In the genomic region with DNA sequence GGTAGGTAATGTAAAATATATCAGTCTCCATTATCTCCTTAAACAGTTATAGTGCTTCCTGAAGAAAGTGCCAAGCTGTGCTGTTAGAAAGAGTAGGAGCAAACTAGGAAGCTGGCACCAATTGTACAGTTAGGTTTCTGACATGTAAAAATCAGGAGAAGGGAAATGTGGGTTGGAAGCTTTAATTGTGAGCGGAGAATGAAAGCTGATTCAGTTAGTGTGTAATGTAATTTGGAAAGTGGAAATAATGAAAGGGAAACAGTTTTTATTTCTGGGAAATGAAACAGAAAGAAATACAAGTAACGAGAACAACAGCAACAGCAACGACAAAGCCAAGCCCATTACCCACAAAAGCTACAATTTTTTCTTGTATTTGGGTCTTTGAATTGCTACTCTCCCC, we compare ENCODE assay signal across 14 cellular contexts. TPM values are rescaled to one million over a fixed set of nuclear protein-coding genes. Genes with fewer than 3 reads are reported as not detected.
A peak's percentile ranks its signal among the peaks of the same experiment; 100 is the strongest.
DNase-seq lines count a peak whose midpoint lies in the region; ATAC-seq and TF ChIP-seq lines count a peak whose summit lies in the region.
"Had no signal": no experiment of that assay in that cellular context is flagged by ENCODE, and none has a peak within 500 bp of the region (broad histone marks: within the 10 kb centered on the region; RNA-seq: fewer than 3 reads in every experiment).

No MANE protein-coding gene starts in this region.

- H3K4me3 ChIP-seq in CD8-positive, alpha-beta memory T cell (ENCODE audit: low read length): no peak overlapping the region
- no peak overlapping the region for H3K4me3 ChIP-seq in neural progenitor cell
- H3K4me3 ChIP-seq: right atrium auricular region had no signal

- no peaks in the 10 kb centered on the region for H3K9me3 Mint-ChIP-seq in CD8-positive, alpha-beta memory T cell
- no peaks in the 10 kb centered on the region for H3K9me3 Mint-ChIP-seq in activated T-helper 2 cell treated with anti-CD3 and anti-CD28 coated beads, Interferon-gamma antibody, Interleukin-2, Interleukin-4, amounts not matched to agents 10 μg/mL and 5 μg/mL and 100 μg/mL, durations not matched to agents 14 hours and 24 hours and 36 hours
- no peaks in the 10 kb centered on the region for H3K9me3 Mint-ChIP-seq in neural progenitor cell

- CTCF ChIA-PET in CD8-positive, alpha-beta memory T cell (lab: Charles Lee): no interaction called here

- POLR2A ChIA-PET in CD8-positive, alpha-beta memory T cell (lab: Charles Lee): no interaction called here

- H3K79me2 ChIP-seq in neural progenitor cell (ENCODE audit: low read depth): no peaks in the 10 kb centered on the region

- no peak overlapping the region for H3K9ac ChIP-seq in neural progenitor cell
- H3K9ac ChIP-seq: SK-N-SH had no signal

- peaks cover 0 to 1% of the 10 kb centered on the region in 2 donors for H3K27me3 Mint-ChIP-seq in CD8-positive, alpha-beta memory T cell
- H3K27me3 Mint-ChIP-seq in activated T-helper 2 cell treated with anti-CD3 and anti-CD28 coated beads, Interferon-gamma antibody, Interleukin-2, Interleukin-4, amounts not matched to agents 10 μg/mL and 5 μg/mL and 100 μg/mL, durations not matched to agents 14 hours and 24 hours and 36 hours (ENCODE audit: low read depth): no peaks in the 10 kb centered on the region
- peaks cover 8% of the 10 kb centered on the region for H3K27me3 Mint-ChIP-seq in neural progenitor cell (ENCODE audit: insufficient read depth, low read depth)

- H3K27ac Mint-ChIP-seq in CD8-positive, alpha-beta memory T cell: peak overlapping the region in 5 of 8 donors; percentile 13 to 78 (median 40)
- H3K27ac Mint-ChIP-seq in activated T-helper 2 cell treated with anti-CD3 and anti-CD28 coated beads, Interferon-gamma antibody, Interleukin-2, Interleukin-4, amounts not matched to agents 10 μg/mL and 5 μg/mL and 100 μg/mL, durations not matched to agents 14 hours and 24 hours and 36 hours: peak overlapping the region; percentile 91
- H3K27ac Mint-ChIP-seq in neural progenitor cell: peak overlapping the region; percentile 48

- H3K27ac ChIP-seq in CD8-positive, alpha-beta memory T cell (ENCODE audit: low read depth, low read length): no peak overlapping the region
- no peak overlapping the region for H3K27ac ChIP-seq in neural progenitor cell
- H3K27ac ChIP-seq: right atrium auricular region had no signal

- no peaks in the 10 kb centered on the region for H3K9me3 ChIP-seq in CD8-positive, alpha-beta memory T cell (ENCODE audit: low read length)
- no peaks in the 10 kb centered on the region for H3K9me3 ChIP-seq in neural progenitor cell (ENCODE audit: low read depth)
- H3K9me3 ChIP-seq: right atrium auricular region, SK-N-SH had no signal

- H3K4me2 ChIP-seq in neural progenitor cell: no peak overlapping the region
- H3K4me2 ChIP-seq: SK-N-SH had no signal

- peaks cover 31% of the 10 kb centered on the region for H3K4me1 ChIP-seq in CD8-positive, alpha-beta memory T cell (ENCODE audit: insufficient read depth, low read length)
- H3K4me1 ChIP-seq in neural progenitor cell: peaks cover 18% of the 10 kb centered on the region

- intact Hi-C loops in activated T-helper 2 cell treated with anti-CD3 and anti-CD28 coated beads, Interferon-gamma antibody, Interleukin-2, Interleukin-4, amounts not matched to agents 10 μg/mL and 5 μg/mL and 100 μg/mL, durations not matched to agents 14 hours and 24 hours and 36 hours (cut with micrococcal nuclease): loop anchor here (1.0 to 5.0 kb wide), 5 partner anchors 13 to 691 kb away; partner anchors contain the start of genes PLGRKT and RIC1

- H4K20me1 ChIP-seq in neural progenitor cell (ENCODE audit: low read depth): peaks cover 8% of the 10 kb centered on the region

- no peak for DNase-seq in CD8-positive, alpha-beta memory T cell
- no peak for DNase-seq in activated T-helper 2 cell treated with anti-CD3 and anti-CD28 coated beads, Interferon-gamma antibody, Interleukin-2, Interleukin-4, amounts not matched to agents 10 μg/mL and 5 μg/mL and 100 μg/mL, durations not matched to agents 14 hours and 24 hours and 36 hours (ENCODE audit: low spot score)
- DNase-seq in neural progenitor cell (ENCODE audit: low spot score) (no peak), kidney tubule cell (ENCODE audit: low spot score) (no peak), AG20443 (ENCODE audit: low spot score) (no peak)
- DNase-seq: activated CD8-positive, alpha-beta memory T cell treated with anti-CD3 and anti-CD28 coated beads for 24 hours; DMS 273 treated with DMSO at 0.1 percent for 48 hours; midbrain; NCI-H1105; NCI-H748 treated with DMSO at 0.1 percent for 48 hours; SK-N-SH had no signal

- no peaks in the 10 kb centered on the region for H3K36me3 ChIP-seq in CD8-positive, alpha-beta memory T cell (ENCODE audit: insufficient read depth, low read length)
- H3K36me3 ChIP-seq in neural progenitor cell: no peaks in the 10 kb centered on the region
- H3K36me3 ChIP-seq: right atrium auricular region had no signal

- H3K4me1 Mint-ChIP-seq in CD8-positive, alpha-beta memory T cell: peaks cover 36 to 53% (median 41%) of the 10 kb centered on the region in 3 donors
- peaks cover 56% of the 10 kb centered on the region for H3K4me1 Mint-ChIP-seq in activated T-helper 2 cell treated with anti-CD3 and anti-CD28 coated beads, Interferon-gamma antibody, Interleukin-2, Interleukin-4, amounts not matched to agents 10 μg/mL and 5 μg/mL and 100 μg/mL, durations not matched to agents 14 hours and 24 hours and 36 hours (ENCODE audit: low read depth)
- peaks cover 21% of the 10 kb centered on the region for H3K4me1 Mint-ChIP-seq in neural progenitor cell

- peak overlapping the region in 3 of 7 donors; percentile 44 to 67 (median 47) for H3K4me3 Mint-ChIP-seq in CD8-positive, alpha-beta memory T cell
- H3K4me3 Mint-ChIP-seq in activated T-helper 2 cell treated with anti-CD3 and anti-CD28 coated beads, Interferon-gamma antibody, Interleukin-2, Interleukin-4, amounts not matched to agents 10 μg/mL and 5 μg/mL and 100 μg/mL, durations not matched to agents 14 hours and 24 hours and 36 hours (ENCODE audit: low read depth): peak overlapping the region; percentile 69
- no peak overlapping the region for H3K4me3 Mint-ChIP-seq in neural progenitor cell

- no peak for TF ChIP-seq CTCF in neural progenitor cell (IDR thresholded peaks at IDR 0.05)

- peaks cover 12% of the 10 kb centered on the region for H3F3A ChIP-seq in neural progenitor cell (ENCODE audit: low read depth)

- no peaks in the 10 kb centered on the region for H3K27me3 ChIP-seq in CD8-positive, alpha-beta memory T cell (ENCODE audit: insufficient read depth, low read length, poor library complexity, severe bottlenecking)
- H3K27me3 ChIP-seq in neural progenitor cell: no peaks in the 10 kb centered on the region
- H3K27me3 ChIP-seq: right atrium auricular region had no signal

- ATAC-seq in GM18867 (IDR thresholded peaks at IDR 0.05; ENCODE audit: unreplicated experiment): peak; percentile 31
- ATAC-seq in GM18498 (IDR thresholded peaks at IDR 0.05; ENCODE audit: unreplicated experiment): no peak

- H3K36me3 Mint-ChIP-seq in CD8-positive, alpha-beta memory T cell: peaks cover 0 to 2% (median 0%) of the 10 kb centered on the region in 3 donors
- H3K36me3 Mint-ChIP-seq in activated T-helper 2 cell treated with anti-CD3 and anti-CD28 coated beads, Interferon-gamma antibody, Interleukin-2, Interleukin-4, amounts not matched to agents 10 μg/mL and 5 μg/mL and 100 μg/mL, durations not matched to agents 14 hours and 24 hours and 36 hours (ENCODE audit: low read depth): peaks cover 8% of the 10 kb centered on the region
- no peaks in the 10 kb centered on the region for H3K36me3 Mint-ChIP-seq in neural progenitor cell

- no peak overlapping the region for H2AFZ ChIP-seq in neural progenitor cell (replicated peaks)

RNA-seq across cellular contexts. Expression of gene JAK2, which starts 48.8 kb away (rescaled TPM):
- total RNA-seq in CD8-positive, alpha-beta memory T cell: 10 to 100 TPM; 24.9 to 25.1 TPM
- polyA plus RNA-seq in CD8-positive, alpha-beta memory T cell: 9.6 TPM
- total RNA-seq in activated T-helper 2 cell treated with anti-CD3 and anti-CD28 coated beads, Interferon-gamma antibody, Interleukin-2, Interleukin-4, amounts not matched to agents 10 μg/mL and 5 μg/mL and 100 μg/mL, durations not matched to agents 14 hours and 24 hours and 36 hours: 29.4 and 32.3 TPM in 2 replicates
- 3.2 and 3.9 TPM in 2 replicates for total RNA-seq in neural progenitor cell (ENCODE audit: low replicate concordance)

Comparison
In these comparisons a context has a peak if more than half of its experiments do, and no peak if none do; other contexts are left out.
1. H3K27ac Mint-ChIP-seq: peak in every context shown above with its lines; median percentile 91 in activated T-helper 2 cell treated with anti-CD3 and anti-CD28 coated beads, Interferon-gamma antibody, Interleukin-2, Interleukin-4, amounts not matched to agents 10 μg/mL and 5 μg/mL and 100 μg/mL, durations not matched to agents 14 hours and 24 hours and 36 hours; 48 in neural progenitor cell; 40 in CD8-positive, alpha-beta memory T cell.